ENCODE assay signal across 1 cellular context in genomic region chr20:62887860-62888239, GRCh38.
TF ChIP-seq lines count a peak whose summit lies in the region.

No MANE protein-coding gene starts in this region.

TF ChIP-seq in K562, 482 proteins besides CTCF, POLR2A, EP300 and RAD21:
- TF ChIP-seq TRIM25 (IDR thresholded peaks at IDR 0.05; ENCODE audit: borderline replicate concordance) (no peak), NFATC3 (IDR thresholded peaks at IDR 0.05) (no peak), SAFB2 (IDR thresholded peaks at IDR 0.05; ENCODE audit: borderline replicate concordance, low read depth, low read length, severe bottlenecking) (no peak), POLR2G (IDR thresholded peaks at IDR 0.05; ENCODE audit: low read depth, low read length) (peak; percentile 36), ZNF41 (CRISPR knock-in tag; conservative IDR thresholded peaks at IDR 0.05) (no peak), DACH1 (IDR thresholded peaks at IDR 0.05; ENCODE audit: partially characterized antibody) (no peak)
